1 cellular context compared by ENCODE assay signal in the genomic region with DNA sequence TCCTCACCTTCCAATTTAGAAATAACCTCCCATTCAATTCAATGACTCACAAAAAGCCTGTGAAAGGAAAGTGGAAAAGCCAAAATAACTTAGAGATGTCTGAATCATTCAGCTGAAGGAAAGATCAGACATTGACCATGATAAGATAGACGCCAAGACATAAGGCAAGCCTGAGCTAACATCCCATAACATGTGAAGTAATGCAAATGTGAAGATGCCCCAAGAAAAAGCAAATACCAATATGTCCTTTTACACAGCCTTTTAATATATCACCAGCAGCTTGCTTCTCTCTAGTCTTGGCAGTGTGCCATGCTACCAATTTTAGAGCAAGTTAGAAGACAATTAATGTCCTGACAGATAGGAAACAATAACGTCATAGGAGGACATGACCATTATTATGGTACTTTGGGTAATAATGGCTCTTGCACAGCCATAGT.
A peak's percentile ranks its signal among the peaks of the same experiment; 100 is the strongest.
TF ChIP-seq lines count a peak whose summit lies in the region.

No MANE protein-coding gene starts in this region.

TF ChIP-seq in HEK293, 187 proteins besides CTCF, POLR2A, EP300 and RAD21 (continued from another document):
- TF ChIP-seq ZNF391 (tag by site-specific recombination; IDR thresholded peaks at IDR 0.05; ENCODE audit: borderline replicate concordance, low read depth) (no peak), ZNF157 (tag by site-specific recombination; IDR thresholded peaks at IDR 0.05) (no peak), YY1 (tag by site-specific recombination; IDR thresholded peaks at IDR 0.05) (no peak), ZNF10 (tag by site-specific recombination; IDR thresholded peaks at IDR 0.05) (no peak), ZNF114 (tag by site-specific recombination; IDR thresholded peaks at IDR 0.05) (no peak), ZNF677 (tag by site-specific recombination; IDR thresholded peaks at IDR 0.05) (no peak), ZBTB21 (tag by site-specific recombination; IDR thresholded peaks at IDR 0.05) (peak; percentile 61; the same call in 1 of the 2 replicates), ZEB2 (tag by site-specific recombination; IDR thresholded peaks at IDR 0.05) (0 out of 2 replicates have a peak, but pooled peaks have one; percentile 20), ZNF571 (tag by site-specific recombination; IDR thresholded peaks at IDR 0.05) (no peak)
- TF ChIP-seq, protein P1, sequence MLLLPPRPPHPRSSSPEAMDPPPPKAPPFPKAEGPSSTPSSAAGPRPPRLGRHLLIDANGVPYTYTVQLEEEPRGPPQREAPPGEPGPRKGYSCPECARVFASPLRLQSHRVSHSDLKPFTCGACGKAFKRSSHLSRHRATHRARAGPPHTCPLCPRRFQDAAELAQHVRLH (tag by site-specific recombination; IDR thresholded peaks at IDR 0.05): no peak
- TF ChIP-seq, protein P2, sequence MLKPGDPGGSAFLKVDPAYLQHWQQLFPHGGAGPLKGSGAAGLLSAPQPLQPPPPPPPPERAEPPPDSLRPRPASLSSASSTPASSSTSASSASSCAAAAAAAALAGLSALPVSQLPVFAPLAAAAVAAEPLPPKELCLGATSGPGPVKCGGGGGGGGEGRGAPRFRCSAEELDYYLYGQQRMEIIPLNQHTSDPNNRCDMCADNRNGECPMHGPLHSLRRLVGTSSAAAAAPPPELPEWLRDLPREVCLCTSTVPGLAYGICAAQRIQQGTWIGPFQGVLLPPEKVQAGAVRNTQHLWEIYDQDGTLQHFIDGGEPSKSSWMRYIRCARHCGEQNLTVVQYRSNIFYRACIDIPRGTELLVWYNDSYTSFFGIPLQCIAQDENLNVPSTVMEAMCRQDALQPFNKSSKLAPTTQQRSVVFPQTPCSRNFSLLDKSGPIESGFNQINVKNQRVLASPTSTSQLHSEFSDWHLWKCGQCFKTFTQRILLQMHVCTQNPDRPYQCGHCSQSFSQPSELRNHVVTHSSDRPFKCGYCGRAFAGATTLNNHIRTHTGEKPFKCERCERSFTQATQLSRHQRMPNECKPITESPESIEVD (tag by site-specific recombination; IDR thresholded peaks at IDR 0.05): 0 out of 2 replicates have a peak, but pooled peaks have one; percentile 31
- TF ChIP-seq, protein P3, sequence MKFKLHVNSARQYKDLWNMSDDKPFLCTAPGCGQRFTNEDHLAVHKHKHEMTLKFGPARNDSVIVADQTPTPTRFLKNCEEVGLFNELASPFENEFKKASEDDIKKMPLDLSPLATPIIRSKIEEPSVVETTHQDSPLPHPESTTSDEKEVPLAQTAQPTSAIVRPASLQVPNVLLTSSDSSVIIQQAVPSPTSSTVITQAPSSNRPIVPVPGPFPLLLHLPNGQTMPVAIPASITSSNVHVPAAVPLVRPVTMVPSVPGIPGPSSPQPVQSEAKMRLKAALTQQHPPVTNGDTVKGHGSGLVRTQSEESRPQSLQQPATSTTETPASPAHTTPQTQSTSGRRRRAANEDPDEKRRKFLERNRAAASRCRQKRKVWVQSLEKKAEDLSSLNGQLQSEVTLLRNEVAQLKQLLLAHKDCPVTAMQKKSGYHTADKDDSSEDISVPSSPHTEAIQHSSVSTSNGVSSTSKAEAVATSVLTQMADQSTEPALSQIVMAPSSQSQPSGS (tag by site-specific recombination; IDR thresholded peaks at IDR 0.05; ENCODE audit: low read depth): peak; percentile 75
- TF ChIP-seq, protein P4, sequence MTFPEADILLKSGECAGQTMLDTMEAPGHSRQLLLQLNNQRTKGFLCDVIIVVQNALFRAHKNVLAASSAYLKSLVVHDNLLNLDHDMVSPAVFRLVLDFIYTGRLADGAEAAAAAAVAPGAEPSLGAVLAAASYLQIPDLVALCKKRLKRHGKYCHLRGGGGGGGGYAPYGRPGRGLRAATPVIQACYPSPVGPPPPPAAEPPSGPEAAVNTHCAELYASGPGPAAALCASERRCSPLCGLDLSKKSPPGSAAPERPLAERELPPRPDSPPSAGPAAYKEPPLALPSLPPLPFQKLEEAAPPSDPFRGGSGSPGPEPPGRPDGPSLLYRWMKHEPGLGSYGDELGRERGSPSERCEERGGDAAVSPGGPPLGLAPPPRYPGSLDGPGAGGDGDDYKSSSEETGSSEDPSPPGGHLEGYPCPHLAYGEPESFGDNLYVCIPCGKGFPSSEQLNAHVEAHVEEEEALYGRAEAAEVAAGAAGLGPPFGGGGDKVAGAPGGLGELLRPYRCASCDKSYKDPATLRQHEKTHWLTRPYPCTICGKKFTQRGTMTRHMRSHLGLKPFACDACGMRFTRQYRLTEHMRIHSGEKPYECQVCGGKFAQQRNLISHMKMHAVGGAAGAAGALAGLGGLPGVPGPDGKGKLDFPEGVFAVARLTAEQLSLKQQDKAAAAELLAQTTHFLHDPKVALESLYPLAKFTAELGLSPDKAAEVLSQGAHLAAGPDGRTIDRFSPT (tag by site-specific recombination; IDR thresholded peaks at IDR 0.05): no peak
- TF ChIP-seq, protein P5, sequence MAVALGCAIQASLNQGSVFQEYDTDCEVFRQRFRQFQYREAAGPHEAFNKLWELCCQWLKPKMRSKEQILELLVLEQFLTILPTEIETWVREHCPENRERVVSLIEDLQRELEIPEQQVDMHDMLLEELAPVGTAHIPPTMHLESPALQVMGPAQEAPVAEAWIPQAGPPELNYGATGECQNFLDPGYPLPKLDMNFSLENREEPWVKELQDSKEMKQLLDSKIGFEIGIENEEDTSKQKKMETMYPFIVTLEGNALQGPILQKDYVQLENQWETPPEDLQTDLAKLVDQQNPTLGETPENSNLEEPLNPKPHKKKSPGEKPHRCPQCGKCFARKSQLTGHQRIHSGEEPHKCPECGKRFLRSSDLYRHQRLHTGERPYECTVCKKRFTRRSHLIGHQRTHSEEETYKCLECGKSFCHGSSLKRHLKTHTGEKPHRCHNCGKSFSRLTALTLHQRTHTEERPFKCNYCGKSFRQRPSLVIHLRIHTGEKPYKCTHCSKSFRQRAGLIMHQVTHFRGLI (tag by site-specific recombination; IDR thresholded peaks at IDR 0.05): no peak
- TF ChIP-seq, protein P6, sequence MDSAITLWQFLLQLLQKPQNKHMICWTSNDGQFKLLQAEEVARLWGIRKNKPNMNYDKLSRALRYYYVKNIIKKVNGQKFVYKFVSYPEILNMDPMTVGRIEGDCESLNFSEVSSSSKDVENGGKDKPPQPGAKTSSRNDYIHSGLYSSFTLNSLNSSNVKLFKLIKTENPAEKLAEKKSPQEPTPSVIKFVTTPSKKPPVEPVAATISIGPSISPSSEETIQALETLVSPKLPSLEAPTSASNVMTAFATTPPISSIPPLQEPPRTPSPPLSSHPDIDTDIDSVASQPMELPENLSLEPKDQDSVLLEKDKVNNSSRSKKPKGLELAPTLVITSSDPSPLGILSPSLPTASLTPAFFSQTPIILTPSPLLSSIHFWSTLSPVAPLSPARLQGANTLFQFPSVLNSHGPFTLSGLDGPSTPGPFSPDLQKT (IDR thresholded peaks at IDR 0.05; ENCODE audit: borderline replicate concordance, low read depth, low read length): no peak
